ENCODE assay signal across 1 cellular context in the genomic region with DNA sequence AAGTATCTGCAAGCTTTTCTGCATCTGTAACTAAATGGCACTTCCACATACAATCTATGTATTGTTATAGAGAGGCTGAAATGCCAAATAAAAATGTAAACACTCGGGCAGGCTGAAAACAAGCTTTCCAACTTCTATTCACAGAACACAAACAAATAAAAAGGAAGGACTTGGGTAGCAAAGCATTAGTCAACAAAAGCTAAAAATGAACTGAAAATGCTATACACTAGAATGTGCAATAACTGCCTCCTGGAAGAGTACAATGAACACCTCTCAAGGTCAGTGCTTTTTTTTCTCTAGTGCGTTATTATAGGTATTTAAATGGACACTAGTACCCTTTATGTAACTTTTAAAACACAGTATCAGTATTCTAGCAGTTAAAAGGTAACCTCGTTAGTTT.
A peak's percentile ranks its signal among the peaks of the same experiment; 100 is the strongest.
TF ChIP-seq lines count a peak whose summit lies in the region.

No MANE protein-coding gene starts in this region.

TF ChIP-seq in HepG2, 621 proteins besides CTCF, POLR2A, EP300 and RAD21 (continues in another document):
- TF ChIP-seq SOX5 (CRISPR knock-in tag; IDR thresholded peaks at IDR 0.05; ENCODE audit: borderline replicate concordance) (peak; percentile 58; the same call in 1 of the 2 replicates), ZNF724P (CRISPR knock-in tag; IDR thresholded peaks at IDR 0.05; ENCODE audit: borderline replicate concordance) (no peak), MLLT10 (CRISPR knock-in tag; IDR thresholded peaks at IDR 0.05) (no peak), NFE2L2 (IDR thresholded peaks at IDR 0.05; ENCODE audit: low read length) (no peak), XRCC5 (optimal IDR thresholded peaks at IDR 0.05; ENCODE audit: low read length) (no peak), KDM2A (CRISPR knock-in tag; IDR thresholded peaks at IDR 0.05; ENCODE audit: borderline replicate concordance, low read depth) (no peak), MIER3 (CRISPR knock-in tag; IDR thresholded peaks at IDR 0.05; ENCODE audit: borderline replicate concordance) (no peak), ZNF546 (CRISPR knock-in tag; conservative IDR thresholded peaks at IDR 0.05) (no peak), ARNTL (CRISPR knock-in tag; IDR thresholded peaks at IDR 0.05) (no peak), ZNF333 (CRISPR knock-in tag; IDR thresholded peaks at IDR 0.05; ENCODE audit: borderline replicate concordance) (no peak), SRY (CRISPR knock-in tag; IDR thresholded peaks at IDR 0.05) (no peak), SOX13 (IDR thresholded peaks at IDR 0.05) (no peak), SOX13 (CRISPR knock-in tag; conservative IDR thresholded peaks at IDR 0.05 in 1 of 2, IDR thresholded peaks at IDR 0.05 in 1 of 2) (peak in 1 of 2 experiments; percentile 47; a peak in 1 of 4 replicates), DRAP1 (CRISPR knock-in tag; IDR thresholded peaks at IDR 0.05) (0 out of 2 replicates have a peak, but pooled peaks have one; percentile 20), SAP130 (CRISPR knock-in tag; IDR thresholded peaks at IDR 0.05; ENCODE audit: low read depth) (0 out of 2 replicates have a peak, but pooled peaks have one; percentile 25), SOX6 (IDR thresholded peaks at IDR 0.05) (no peak), SOX6 (CRISPR knock-in tag; IDR thresholded peaks at IDR 0.05) (peak; percentile 44; the same call in 1 of the 2 replicates), NCOA1 (CRISPR knock-in tag; IDR thresholded peaks at IDR 0.05) (no peak), ZMYM2 (CRISPR knock-in tag; IDR thresholded peaks at IDR 0.05) (no peak), REL (CRISPR knock-in tag; conservative IDR thresholded peaks at IDR 0.05) (no peak), CREB1 (IDR thresholded peaks at IDR 0.05) (no peak), CREB1 (CRISPR knock-in tag; IDR thresholded peaks at IDR 0.05) (0 out of 2 replicates have a peak, but pooled peaks have one; percentile 11), ZNF766 (CRISPR knock-in tag; IDR thresholded peaks at IDR 0.05; ENCODE audit: borderline replicate concordance) (no peak), MED13 (CRISPR knock-in tag; IDR thresholded peaks at IDR 0.05) (no peak), ZNF747 (CRISPR knock-in tag; IDR thresholded peaks at IDR 0.05; ENCODE audit: borderline replicate concordance) (no peak), KDM6A (CRISPR knock-in tag; IDR thresholded peaks at IDR 0.05; ENCODE audit: low read depth) (no peak), MNT (IDR thresholded peaks at IDR 0.05) (no peak), ZFP36L2 (CRISPR knock-in tag; IDR thresholded peaks at IDR 0.05) (no peak), NR3C1 (CRISPR knock-in tag; IDR thresholded peaks at IDR 0.05) (no peak), ZNF329 (CRISPR knock-in tag; IDR thresholded peaks at IDR 0.05; ENCODE audit: low read depth) (no peak), ASH2L (IDR thresholded peaks at IDR 0.05; ENCODE audit: insufficient read length, low read depth, low read length) (no peak), FOXP1 (IDR thresholded peaks at IDR 0.05) (no peak), FOXP1 (CRISPR knock-in tag; IDR thresholded peaks at IDR 0.05) (peak; percentile 67), ELF3 (CRISPR knock-in tag; IDR thresholded peaks at IDR 0.05) (0 out of 2 replicates have a peak, but pooled peaks have one; percentile 33)
- TF ChIP-seq, protein P1, sequence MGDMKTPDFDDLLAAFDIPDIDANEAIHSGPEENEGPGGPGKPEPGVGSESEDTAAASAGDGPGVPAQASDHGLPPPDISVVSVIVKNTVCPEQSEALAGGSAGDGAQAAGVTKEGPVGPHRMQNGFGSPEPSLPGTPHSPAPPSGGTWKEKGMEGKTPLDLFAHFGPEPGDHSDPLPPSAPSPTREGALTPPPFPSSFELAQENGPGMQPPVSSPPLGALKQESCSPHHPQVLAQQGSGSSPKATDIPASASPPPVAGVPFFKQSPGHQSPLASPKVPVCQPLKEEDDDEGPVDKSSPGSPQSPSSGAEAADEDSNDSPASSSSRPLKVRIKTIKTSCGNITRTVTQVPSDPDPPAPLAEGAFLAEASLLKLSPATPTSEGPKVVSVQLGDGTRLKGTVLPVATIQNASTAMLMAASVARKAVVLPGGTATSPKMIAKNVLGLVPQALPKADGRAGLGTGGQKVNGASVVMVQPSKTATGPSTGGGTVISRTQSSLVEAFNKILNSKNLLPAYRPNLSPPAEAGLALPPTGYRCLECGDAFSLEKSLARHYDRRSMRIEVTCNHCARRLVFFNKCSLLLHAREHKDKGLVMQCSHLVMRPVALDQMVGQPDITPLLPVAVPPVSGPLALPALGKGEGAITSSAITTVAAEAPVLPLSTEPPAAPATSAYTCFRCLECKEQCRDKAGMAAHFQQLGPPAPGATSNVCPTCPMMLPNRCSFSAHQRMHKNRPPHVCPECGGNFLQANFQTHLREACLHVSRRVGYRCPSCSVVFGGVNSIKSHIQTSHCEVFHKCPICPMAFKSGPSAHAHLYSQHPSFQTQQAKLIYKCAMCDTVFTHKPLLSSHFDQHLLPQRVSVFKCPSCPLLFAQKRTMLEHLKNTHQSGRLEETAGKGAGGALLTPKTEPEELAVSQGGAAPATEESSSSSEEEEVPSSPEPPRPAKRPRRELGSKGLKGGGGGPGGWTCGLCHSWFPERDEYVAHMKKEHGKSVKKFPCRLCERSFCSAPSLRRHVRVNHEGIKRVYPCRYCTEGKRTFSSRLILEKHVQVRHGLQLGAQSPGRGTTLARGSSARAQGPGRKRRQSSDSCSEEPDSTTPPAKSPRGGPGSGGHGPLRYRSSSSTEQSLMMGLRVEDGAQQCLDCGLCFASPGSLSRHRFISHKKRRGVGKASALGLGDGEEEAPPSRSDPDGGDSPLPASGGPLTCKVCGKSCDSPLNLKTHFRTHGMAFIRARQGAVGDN (CRISPR knock-in tag; IDR thresholded peaks at IDR 0.05): no peak
- TF ChIP-seq, protein P2, sequence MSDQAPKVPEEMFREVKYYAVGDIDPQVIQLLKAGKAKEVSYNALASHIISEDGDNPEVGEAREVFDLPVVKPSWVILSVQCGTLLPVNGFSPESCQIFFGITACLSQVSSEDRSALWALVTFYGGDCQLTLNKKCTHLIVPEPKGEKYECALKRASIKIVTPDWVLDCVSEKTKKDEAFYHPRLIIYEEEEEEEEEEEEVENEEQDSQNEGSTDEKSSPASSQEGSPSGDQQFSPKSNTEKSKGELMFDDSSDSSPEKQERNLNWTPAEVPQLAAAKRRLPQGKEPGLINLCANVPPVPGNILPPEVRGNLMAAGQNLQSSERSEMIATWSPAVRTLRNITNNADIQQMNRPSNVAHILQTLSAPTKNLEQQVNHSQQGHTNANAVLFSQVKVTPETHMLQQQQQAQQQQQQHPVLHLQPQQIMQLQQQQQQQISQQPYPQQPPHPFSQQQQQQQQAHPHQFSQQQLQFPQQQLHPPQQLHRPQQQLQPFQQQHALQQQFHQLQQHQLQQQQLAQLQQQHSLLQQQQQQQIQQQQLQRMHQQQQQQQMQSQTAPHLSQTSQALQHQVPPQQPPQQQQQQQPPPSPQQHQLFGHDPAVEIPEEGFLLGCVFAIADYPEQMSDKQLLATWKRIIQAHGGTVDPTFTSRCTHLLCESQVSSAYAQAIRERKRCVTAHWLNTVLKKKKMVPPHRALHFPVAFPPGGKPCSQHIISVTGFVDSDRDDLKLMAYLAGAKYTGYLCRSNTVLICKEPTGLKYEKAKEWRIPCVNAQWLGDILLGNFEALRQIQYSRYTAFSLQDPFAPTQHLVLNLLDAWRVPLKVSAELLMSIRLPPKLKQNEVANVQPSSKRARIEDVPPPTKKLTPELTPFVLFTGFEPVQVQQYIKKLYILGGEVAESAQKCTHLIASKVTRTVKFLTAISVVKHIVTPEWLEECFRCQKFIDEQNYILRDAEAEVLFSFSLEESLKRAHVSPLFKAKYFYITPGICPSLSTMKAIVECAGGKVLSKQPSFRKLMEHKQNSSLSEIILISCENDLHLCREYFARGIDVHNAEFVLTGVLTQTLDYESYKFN (CRISPR knock-in tag; conservative IDR thresholded peaks at IDR 0.05): peak; percentile 24; the same call in 1 of the 2 replicates
- TF ChIP-seq, protein P3, sequence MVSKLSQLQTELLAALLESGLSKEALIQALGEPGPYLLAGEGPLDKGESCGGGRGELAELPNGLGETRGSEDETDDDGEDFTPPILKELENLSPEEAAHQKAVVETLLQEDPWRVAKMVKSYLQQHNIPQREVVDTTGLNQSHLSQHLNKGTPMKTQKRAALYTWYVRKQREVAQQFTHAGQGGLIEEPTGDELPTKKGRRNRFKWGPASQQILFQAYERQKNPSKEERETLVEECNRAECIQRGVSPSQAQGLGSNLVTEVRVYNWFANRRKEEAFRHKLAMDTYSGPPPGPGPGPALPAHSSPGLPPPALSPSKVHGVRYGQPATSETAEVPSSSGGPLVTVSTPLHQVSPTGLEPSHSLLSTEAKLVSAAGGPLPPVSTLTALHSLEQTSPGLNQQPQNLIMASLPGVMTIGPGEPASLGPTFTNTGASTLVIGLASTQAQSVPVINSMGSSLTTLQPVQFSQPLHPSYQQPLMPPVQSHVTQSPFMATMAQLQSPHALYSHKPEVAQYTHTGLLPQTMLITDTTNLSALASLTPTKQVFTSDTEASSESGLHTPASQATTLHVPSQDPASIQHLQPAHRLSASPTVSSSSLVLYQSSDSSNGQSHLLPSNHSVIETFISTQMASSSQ (IDR thresholded peaks at IDR 0.05; ENCODE audit: low read depth): no peak
- TF ChIP-seq, protein P3 (CRISPR knock-in tag; IDR thresholded peaks at IDR 0.05; ENCODE audit: borderline replicate concordance): no peak
- TF ChIP-seq, protein P4, sequence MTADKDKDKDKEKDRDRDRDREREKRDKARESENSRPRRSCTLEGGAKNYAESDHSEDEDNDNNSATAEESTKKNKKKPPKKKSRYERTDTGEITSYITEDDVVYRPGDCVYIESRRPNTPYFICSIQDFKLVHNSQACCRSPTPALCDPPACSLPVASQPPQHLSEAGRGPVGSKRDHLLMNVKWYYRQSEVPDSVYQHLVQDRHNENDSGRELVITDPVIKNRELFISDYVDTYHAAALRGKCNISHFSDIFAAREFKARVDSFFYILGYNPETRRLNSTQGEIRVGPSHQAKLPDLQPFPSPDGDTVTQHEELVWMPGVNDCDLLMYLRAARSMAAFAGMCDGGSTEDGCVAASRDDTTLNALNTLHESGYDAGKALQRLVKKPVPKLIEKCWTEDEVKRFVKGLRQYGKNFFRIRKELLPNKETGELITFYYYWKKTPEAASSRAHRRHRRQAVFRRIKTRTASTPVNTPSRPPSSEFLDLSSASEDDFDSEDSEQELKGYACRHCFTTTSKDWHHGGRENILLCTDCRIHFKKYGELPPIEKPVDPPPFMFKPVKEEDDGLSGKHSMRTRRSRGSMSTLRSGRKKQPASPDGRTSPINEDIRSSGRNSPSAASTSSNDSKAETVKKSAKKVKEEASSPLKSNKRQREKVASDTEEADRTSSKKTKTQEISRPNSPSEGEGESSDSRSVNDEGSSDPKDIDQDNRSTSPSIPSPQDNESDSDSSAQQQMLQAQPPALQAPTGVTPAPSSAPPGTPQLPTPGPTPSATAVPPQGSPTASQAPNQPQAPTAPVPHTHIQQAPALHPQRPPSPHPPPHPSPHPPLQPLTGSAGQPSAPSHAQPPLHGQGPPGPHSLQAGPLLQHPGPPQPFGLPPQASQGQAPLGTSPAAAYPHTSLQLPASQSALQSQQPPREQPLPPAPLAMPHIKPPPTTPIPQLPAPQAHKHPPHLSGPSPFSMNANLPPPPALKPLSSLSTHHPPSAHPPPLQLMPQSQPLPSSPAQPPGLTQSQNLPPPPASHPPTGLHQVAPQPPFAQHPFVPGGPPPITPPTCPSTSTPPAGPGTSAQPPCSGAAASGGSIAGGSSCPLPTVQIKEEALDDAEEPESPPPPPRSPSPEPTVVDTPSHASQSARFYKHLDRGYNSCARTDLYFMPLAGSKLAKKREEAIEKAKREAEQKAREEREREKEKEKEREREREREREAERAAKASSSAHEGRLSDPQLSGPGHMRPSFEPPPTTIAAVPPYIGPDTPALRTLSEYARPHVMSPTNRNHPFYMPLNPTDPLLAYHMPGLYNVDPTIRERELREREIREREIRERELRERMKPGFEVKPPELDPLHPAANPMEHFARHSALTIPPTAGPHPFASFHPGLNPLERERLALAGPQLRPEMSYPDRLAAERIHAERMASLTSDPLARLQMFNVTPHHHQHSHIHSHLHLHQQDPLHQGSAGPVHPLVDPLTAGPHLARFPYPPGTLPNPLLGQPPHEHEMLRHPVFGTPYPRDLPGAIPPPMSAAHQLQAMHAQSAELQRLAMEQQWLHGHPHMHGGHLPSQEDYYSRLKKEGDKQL (CRISPR knock-in tag; IDR thresholded peaks at IDR 0.05; ENCODE audit: low read depth): no peak
- TF ChIP-seq, protein P5, sequence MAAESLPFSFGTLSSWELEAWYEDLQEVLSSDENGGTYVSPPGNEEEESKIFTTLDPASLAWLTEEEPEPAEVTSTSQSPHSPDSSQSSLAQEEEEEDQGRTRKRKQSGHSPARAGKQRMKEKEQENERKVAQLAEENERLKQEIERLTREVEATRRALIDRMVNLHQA (CRISPR knock-in tag; IDR thresholded peaks at IDR 0.05): no peak
- TF ChIP-seq, protein P6, sequence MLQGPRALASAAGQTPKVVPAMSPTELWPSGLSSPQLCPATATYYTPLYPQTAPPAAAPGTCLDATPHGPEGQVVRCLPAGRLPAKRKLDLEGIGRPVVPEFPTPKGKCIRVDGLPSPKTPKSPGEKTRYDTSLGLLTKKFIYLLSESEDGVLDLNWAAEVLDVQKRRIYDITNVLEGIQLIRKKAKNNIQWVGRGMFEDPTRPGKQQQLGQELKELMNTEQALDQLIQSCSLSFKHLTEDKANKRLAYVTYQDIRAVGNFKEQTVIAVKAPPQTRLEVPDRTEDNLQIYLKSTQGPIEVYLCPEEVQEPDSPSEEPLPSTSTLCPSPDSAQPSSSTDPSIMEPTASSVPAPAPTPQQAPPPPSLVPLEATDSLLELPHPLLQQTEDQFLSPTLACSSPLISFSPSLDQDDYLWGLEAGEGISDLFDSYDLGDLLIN (CRISPR knock-in tag; IDR thresholded peaks at IDR 0.05; ENCODE audit: borderline replicate concordance): no peak
